8 cellular contexts compared by ENCODE assay signal in genomic region chr3:186254676-186255665, GRCh38.
DNase-seq lines count a peak whose midpoint lies in the region; ATAC-seq and TF ChIP-seq lines count a peak whose summit lies in the region.

No MANE protein-coding gene starts in this region.

- H3K9me3 ChIP-seq in DND-41 (ENCODE audit: insufficient read depth, low read length, severe bottlenecking) (no peaks in the 10 kb centered on the region), mammary epithelial cell (replicated peaks; ENCODE audit: insufficient read depth, low read length) (no peaks in the 10 kb centered on the region)

- H3K36me3 ChIP-seq in DND-41 (ENCODE audit: insufficient read depth, low read length) (no peaks in the 10 kb centered on the region), mammary epithelial cell (ENCODE audit: insufficient read depth, low read length) (no peaks in the 10 kb centered on the region), brain microvascular endothelial cell (replicated peaks) (no peaks in the 10 kb centered on the region)

- H3K27me3 ChIP-seq in DND-41 (ENCODE audit: insufficient read depth, low read length, poor library complexity), result peaks cover 1% of the 10 kb centered on the region
- no peaks in the 10 kb centered on the region for H3K27me3 ChIP-seq in mammary epithelial cell (ENCODE audit: insufficient read depth, low read length)
- H3K27me3 ChIP-seq in brain microvascular endothelial cell (replicated peaks), result no peaks in the 10 kb centered on the region

- WGBS in mammary epithelial cell (ENCODE audit: low coverage, missing lambda C conversion rate), result 81% methylated on average over 16 of the region's 17 CpGs

- H2AFZ ChIP-seq in DND-41 (ENCODE audit: low read depth, low read length) (no peak overlapping the region; the same call in 1 of the 2 replicates), mammary epithelial cell (ENCODE audit: low read depth, low read length) (no peak overlapping the region)

- H4K20me1 ChIP-seq in DND-41 (ENCODE audit: insufficient read depth, low read length) (0 out of 2 replicates have a peak, but pooled peaks cover 3% of the 10 kb centered on the region), mammary epithelial cell (ENCODE audit: insufficient read depth, low read length) (no peaks in the 10 kb centered on the region)

- ATAC-seq in DND-41 (ENCODE audit: insufficient read depth, low read depth), result peak; percentile 62
- peak; percentile 72 for ATAC-seq in GM19463 (IDR thresholded peaks at IDR 0.05; ENCODE audit: unreplicated experiment)
- ATAC-seq in HG03460 (IDR thresholded peaks at IDR 0.05; ENCODE audit: unreplicated experiment), result peak; percentile 67
- ATAC-seq in stimulated activated effector memory CD8-positive, alpha-beta T cell treated with anti-CD3 and anti-CD28 coated beads, Interleukin-12 subunit alpha, Interleukin-12 subunit beta, amount 100 ng/mL, for 72 hours, result peak; percentile 43

- no peaks in the 10 kb centered on the region for H3K9me3 Mint-ChIP-seq in activated naive CD4-positive, alpha-beta T cell treated with anti-CD3 and anti-CD28 coated beads, Interleukin-2, amount 50 U/mL, for 24 hours
- H3K9me3 Mint-ChIP-seq in stimulated activated effector memory CD8-positive, alpha-beta T cell treated with anti-CD3 and anti-CD28 coated beads, Interleukin-12 subunit alpha, Interleukin-12 subunit beta, amount 100 ng/mL, for 72 hours, result no peaks in the 10 kb centered on the region

- in situ Hi-C loops in mammary epithelial cell (cut with MboI; ENCODE audit: low sequenced_read_pairs in 2 of 2) (loop anchor here in 1 of 2 donors (5.0 kb wide), 2 partner anchors 273 to 287 kb away; partner anchors contain the start of gene CRYGS), brain microvascular endothelial cell (cut with HindIII; ENCODE audit: low pct_ligation_motif_present, low sequenced_read_pairs) (no loop called here)

- no peak overlapping the region for H3K4me3 ChIP-seq in DND-41 (ENCODE audit: low read depth in 1 of 2, low read length in 2 of 2)
- H3K4me3 ChIP-seq in mammary epithelial cell (replicated peaks in 1 of 3; ENCODE audit: insufficient read depth in 1 of 3, low read depth in 2 of 3, low read length in 3 of 3), result no peak overlapping the region
- H3K4me3 ChIP-seq in brain microvascular endothelial cell (ENCODE audit: low read depth, low read length), result no peak overlapping the region

- peaks cover 5% of the 10 kb centered on the region; the same call in 1 of the 2 replicates for H3K4me1 ChIP-seq in DND-41 (ENCODE audit: insufficient read depth, low read length)
- H3K4me1 ChIP-seq in mammary epithelial cell (ENCODE audit: insufficient read depth, low read length), result peaks cover 22% of the 10 kb centered on the region

- H3K27me3 Mint-ChIP-seq in activated naive CD4-positive, alpha-beta T cell treated with anti-CD3 and anti-CD28 coated beads, Interleukin-2, amount 50 U/mL, for 24 hours, result no peaks in the 10 kb centered on the region

- H3K27ac Mint-ChIP-seq in activated naive CD4-positive, alpha-beta T cell treated with anti-CD3 and anti-CD28 coated beads, Interleukin-2, amount 50 U/mL, for 24 hours, result peak overlapping the region; percentile 56
- H3K27ac Mint-ChIP-seq in stimulated activated effector memory CD8-positive, alpha-beta T cell treated with anti-CD3 and anti-CD28 coated beads, Interleukin-12 subunit alpha, Interleukin-12 subunit beta, amount 100 ng/mL, for 72 hours, result no peak overlapping the region

- H3K4me2 ChIP-seq in DND-41 (ENCODE audit: insufficient read depth, low read length), result no peak overlapping the region
- no peak overlapping the region for H3K4me2 ChIP-seq in mammary epithelial cell (ENCODE audit: insufficient read depth, low read depth, low read length)

- H3K27ac ChIP-seq in DND-41 (ENCODE audit: low read length) (no peak overlapping the region), mammary epithelial cell (ENCODE audit: insufficient read depth, low read depth, low read length) (no peak overlapping the region), brain microvascular endothelial cell (no peak overlapping the region)

- H3K4me3 Mint-ChIP-seq in activated naive CD4-positive, alpha-beta T cell treated with anti-CD3 and anti-CD28 coated beads, Interleukin-2, amount 50 U/mL, for 24 hours, result peak overlapping the region; percentile 23
- H3K4me3 Mint-ChIP-seq in stimulated activated effector memory CD8-positive, alpha-beta T cell treated with anti-CD3 and anti-CD28 coated beads, Interleukin-12 subunit alpha, Interleukin-12 subunit beta, amount 100 ng/mL, for 72 hours, result no peak overlapping the region

- no peak for TF ChIP-seq CTCF in DND-41 (IDR thresholded peaks at IDR 0.05; ENCODE audit: borderline replicate concordance, extremely low read depth, low read length, poor library complexity, severe bottlenecking)
- TF ChIP-seq CTCF in mammary epithelial cell (conservative IDR thresholded peaks at IDR 0.05 in 1 of 2, IDR thresholded peaks at IDR 0.05 in 1 of 2; ENCODE audit: extremely low read depth in 1 of 2, insufficient read depth in 1 of 2, low read depth in 1 of 2, low read length in 2 of 2), result no peak
- no peak for TF ChIP-seq CTCF in brain microvascular endothelial cell (IDR thresholded peaks at IDR 0.05; ENCODE audit: low read depth, low read length, missing control alignments)

- H3K79me2 ChIP-seq in DND-41 (ENCODE audit: insufficient read depth, low read length) (no peaks in the 10 kb centered on the region), mammary epithelial cell (ENCODE audit: insufficient read depth, low read length) (no peaks in the 10 kb centered on the region)

- peaks cover 30% of the 10 kb centered on the region for H3K4me1 Mint-ChIP-seq in activated naive CD4-positive, alpha-beta T cell treated with anti-CD3 and anti-CD28 coated beads, Interleukin-2, amount 50 U/mL, for 24 hours
- peaks cover 22% of the 10 kb centered on the region for H3K4me1 Mint-ChIP-seq in stimulated activated effector memory CD8-positive, alpha-beta T cell treated with anti-CD3 and anti-CD28 coated beads, Interleukin-12 subunit alpha, Interleukin-12 subunit beta, amount 100 ng/mL, for 72 hours

- H3K36me3 Mint-ChIP-seq in activated naive CD4-positive, alpha-beta T cell treated with anti-CD3 and anti-CD28 coated beads, Interleukin-2, amount 50 U/mL, for 24 hours, result no peaks in the 10 kb centered on the region
- H3K36me3 Mint-ChIP-seq in stimulated activated effector memory CD8-positive, alpha-beta T cell treated with anti-CD3 and anti-CD28 coated beads, Interleukin-12 subunit alpha, Interleukin-12 subunit beta, amount 100 ng/mL, for 72 hours, result peaks cover 2% of the 10 kb centered on the region

- no TSS peak for BruUV-seq in mammary epithelial cell (replicated peaks; lab: Mats Ljungman, UMichigan)

- CTCF ChIA-PET in mammary epithelial cell (lab: Charles Lee; ENCODE audit: low non-redundant PET), result interaction anchor here (1.2 kb wide), 1 partner anchor 159 kb away, joined by 3 read pairs; no protein-coding TSS in a partner anchor

- H3K9ac ChIP-seq in DND-41 (ENCODE audit: low read depth, low read length) (no peak overlapping the region), mammary epithelial cell (ENCODE audit: insufficient read depth, low read length) (no peak overlapping the region)

- dilution Hi-C loops in mammary epithelial cell (cut with HindIII; ENCODE audit: low sequenced_read_pairs), result no loop called here

- DNase-seq in DND-41, result peak; percentile 25
- DNase-seq in stimulated activated effector memory CD8-positive, alpha-beta T cell treated with anti-CD3 and anti-CD28 coated beads, Interleukin-12 subunit alpha, Interleukin-12 subunit beta, amount 100 ng/mL, for 72 hours (ENCODE audit: low spot score in 2 of 2), result no peak
- no peak for DNase-seq in mammary epithelial cell
- DNase-seq in brain microvascular endothelial cell, result no peak
- no peak for DNase-seq in NCI-H774 (lab: John Stamatoyannopoulos, UW)

- intact Hi-C loops in mammary epithelial cell (cut with micrococcal nuclease), result loop anchor here (5.0 kb wide), 3 partner anchors 273 to 567 kb away; partner anchors contain the start of gene RFC4
